ENCODE assay signal across 1 cellular context in genomic region chr5:65320704-65321103, GRCh38.
A peak's percentile ranks its signal among the peaks of the same experiment; 100 is the strongest.
TF ChIP-seq lines count a peak whose summit lies in the region.

No MANE protein-coding gene starts in this region.

TF ChIP-seq in HEK293, 187 proteins besides CTCF, POLR2A, EP300 and RAD21 (continued from another document):
- TF ChIP-seq ZNF580 (tag by site-specific recombination; IDR thresholded peaks at IDR 0.05) (0 out of 2 replicates have a peak, but pooled peaks have one; percentile 47), ZNF146 (tag by site-specific recombination; IDR thresholded peaks at IDR 0.05) (peak; percentile 90)
TF ChIP-seq in HEK293: peak in this region for 3; not testable (repeated sequence) for 184.
